In genomic region chr2:4618141-4618540, GRCh38 we compare ENCODE assay signal across 16 cellular contexts.
"Had no signal": no experiment of that assay in that cellular context is flagged by ENCODE, and none has a peak within 500 bp of the region (broad histone marks: within the 10 kb centered on the region; RNA-seq: fewer than 3 reads in every experiment).

No MANE protein-coding gene starts in this region.

- H3K27me3 ChIP-seq: ascending aorta, right atrium auricular region, tibial artery had no signal

- ATAC-seq: activated T-cell treated with anti-CD3 and anti-CD28 coated beads, Interleukin-2, amount 50 U/mL, for 72 hours; left lobe of liver; stimulated activated naive CD8-positive, alpha-beta T cell treated with anti-CD3 and anti-CD28 coated beads, Interleukin-15, Interleukin-2, amounts not matched to agents 100 U/mL and 50 U/mL, for 24 hours had no signal

- DNase-seq: activated CD4-positive, alpha-beta T cell treated with anti-CD3 and anti-CD28 coated beads for 1 hour; activated CD8-positive, alpha-beta memory T cell treated with anti-CD3 and anti-CD28 coated beads for 24 hours; activated effector memory CD4-positive, alpha-beta T cell treated with anti-CD3 and anti-CD28 coated beads, Interleukin-2, amount 50 U/mL, for 16 hours; activated naive CD4-positive, alpha-beta T cell treated with anti-CD3 and anti-CD28 coated beads, Interleukin-2, amount 50 U/mL, for 16 hours; activated T-cell treated with anti-CD3 and anti-CD28 coated beads, Interleukin-2, amount 50 U/mL, for 72 hours; cortex of kidney; midbrain; stimulated activated naive CD8-positive, alpha-beta T cell treated with anti-CD3 and anti-CD28 coated beads, Interleukin-15, Interleukin-2, amounts not matched to agents 100 U/mL and 50 U/mL, for 24 hours; substantia nigra; tibial artery had no signal

- H3K9me3 ChIP-seq: ascending aorta, prostate gland, right atrium auricular region, tibial artery had no signal

- H3K36me3 ChIP-seq: ascending aorta, prostate gland, right atrium auricular region, tibial artery had no signal

- H3K27ac ChIP-seq: ascending aorta, prostate gland, right atrium auricular region, skin epidermis, tibial artery, VCaP had no signal

- H3K4me1 ChIP-seq: ascending aorta, prostate gland, right atrium auricular region, tibial artery had no signal

- H3K4me3 ChIP-seq: ascending aorta, prostate gland, right atrium auricular region, skin epidermis, tibial artery had no signal
